Comparison of ENCODE assay signal across 8 cellular contexts in genomic region chr6:31128093-31128676, GRCh38. TPM values are rescaled to one million over a fixed set of nuclear protein-coding genes. Genes with fewer than 3 reads are reported as not detected.
DNase-seq lines count a peak whose midpoint lies in the region; ATAC-seq and TF ChIP-seq lines count a peak whose summit lies in the region.

No MANE protein-coding gene starts in this region.

- DNase-seq in NCI-H345 (lab: John Stamatoyannopoulos, UW) (peak; percentile 50), epithelial cell of proximal tubule (ENCODE audit: low read depth) (no peak), neuronal stem cell (ENCODE audit: low spot score) (peak; percentile 57), testis (peak; percentile 86)
- peak; percentile 23 to 59 (median 40) for DNase-seq in activated CD8-positive, alpha-beta memory T cell treated with anti-CD3 and anti-CD28 coated beads for 48 hours (ENCODE audit: low read depth in 2 of 3, low spot score in 2 of 3)

- no peak overlapping the region for H3K4me2 ChIP-seq in neuronal stem cell (ENCODE audit: insufficient read depth, low read length, poor library complexity, severe bottlenecking)

- H3K4me1 ChIP-seq in neuronal stem cell (ENCODE audit: control insufficient read depth in 2 of 2, insufficient read depth in 1 of 2, low read depth in 1 of 2, low read length in 2 of 2) (peaks cover 3 to 14% of the 10 kb centered on the region in 2 donors), testis (peaks cover 2% of the 10 kb centered on the region)

- H3K27me3 ChIP-seq in neuronal stem cell (ENCODE audit: control insufficient read depth in 3 of 3, insufficient read depth in 3 of 3, low read depth in 1 of 3, low read length in 3 of 3) (peaks cover 0 to 25% (median 0%) of the 10 kb centered on the region in 3 experiments), testis (no peaks in the 10 kb centered on the region)

- no peak overlapping the region for H2AFZ ChIP-seq in neuronal stem cell (ENCODE audit: low read length)

- H2AK5ac ChIP-seq in neuronal stem cell (ENCODE audit: low read depth, low read length) = no peak overlapping the region

- H3K36me3 ChIP-seq in neuronal stem cell (replicated peaks in 1 of 2; ENCODE audit: control insufficient read depth in 2 of 2, insufficient read depth in 2 of 2, low read length in 2 of 2) = no peaks in the 10 kb centered on the region
- no peaks in the 10 kb centered on the region for H3K36me3 ChIP-seq in testis (ENCODE audit: low read depth, missing control alignments)

- H3K9me3 ChIP-seq in neuronal stem cell (replicated peaks in 1 of 2; ENCODE audit: control insufficient read depth in 2 of 2, insufficient read depth in 1 of 2, low read depth in 1 of 2, low read length in 2 of 2) = no peaks in the 10 kb centered on the region
- H3K9me3 ChIP-seq in testis = no peaks in the 10 kb centered on the region

- H3K14ac ChIP-seq in neuronal stem cell (ENCODE audit: low read length) = no peak overlapping the region

- H2BK12ac ChIP-seq in neuronal stem cell (ENCODE audit: low read length) = no peak overlapping the region

- no CpG with 5 or more reads among the region's 8 CpGs for WGBS in neuronal stem cell (ENCODE audit: extremely low coverage in 2 of 2, insufficient read length in 2 of 2, insufficient replicate concordance in 1 of 2), 2 donors
- 12 to 37% methylated on average over 8 of the region's 8 CpGs for WGBS in testis, 2 donors

- no peak overlapping the region for H2BK120ac ChIP-seq in neuronal stem cell (ENCODE audit: low read depth, low read length)

- TF ChIP-seq POLR2A in testis (IDR thresholded peaks at IDR 0.05) = no peak

- no peak overlapping the region for H4K91ac ChIP-seq in neuronal stem cell (ENCODE audit: low read depth, low read length, poor library complexity)

- H3K4me3 ChIP-seq in epithelial cell of proximal tubule (ENCODE audit: low read depth, low read length) (no peak overlapping the region), neuronal stem cell (ENCODE audit: low read length in 2 of 2) (no peak overlapping the region), testis (no peak overlapping the region)

- H3K23ac ChIP-seq in neuronal stem cell (ENCODE audit: low read depth, low read length, poor library complexity) = no peak overlapping the region

- no peak overlapping the region for H3K9ac ChIP-seq in neuronal stem cell (ENCODE audit: low read depth, low read length, poor library complexity)

- no peaks in the 10 kb centered on the region for H3K79me1 ChIP-seq in neuronal stem cell (ENCODE audit: low read depth, low read length)

- H3K27ac ChIP-seq in 22Rv1 (no peak overlapping the region), neuronal stem cell (replicated peaks; ENCODE audit: low read length) (no peak overlapping the region), testis (no peak overlapping the region)

- no peak overlapping the region for H2BK15ac ChIP-seq in neuronal stem cell (ENCODE audit: low read length)

- intact Hi-C loops in testis (cut with DNase I; ENCODE audit: low total_unique reads) = no loop called here

- no peak overlapping the region for H4K8ac ChIP-seq in neuronal stem cell (ENCODE audit: low read depth, low read length)

- no peak overlapping the region for H2BK5ac ChIP-seq in neuronal stem cell (ENCODE audit: low read length)

- no peak overlapping the region for H3K18ac ChIP-seq in neuronal stem cell (ENCODE audit: low read length)

- ATAC-seq in GM21390 (IDR thresholded peaks at IDR 0.05; ENCODE audit: unreplicated experiment) = no peak

- TF ChIP-seq CTCF in 22Rv1 (IDR thresholded peaks at IDR 0.05) = peak; percentile 94
- peak; percentile 93 for TF ChIP-seq CTCF in GM12873 (IDR thresholded peaks at IDR 0.05; ENCODE audit: insufficient read depth, low read depth, low read length, missing control alignments)
- peak; percentile 83 for TF ChIP-seq CTCF in epithelial cell of proximal tubule (conservative IDR thresholded peaks at IDR 0.05; ENCODE audit: low read depth, low read length)
- peak; percentile 48 to 77 (median 67) for TF ChIP-seq CTCF in testis (IDR thresholded peaks at IDR 0.05)

- no peak overlapping the region for H3K4ac ChIP-seq in neuronal stem cell (ENCODE audit: low read length)

RNA-seq across cellular contexts. Expression of gene CDSN, which starts 7.9 kb away (rescaled TPM):
- total RNA-seq in epithelial cell of proximal tubule (not detected in 2 replicates), testis (under 1 TPM in 1 of 2 donors, not detected in 1; 0.06 TPM)
- polyA plus RNA-seq in neuronal stem cell (2013, experiment 1 of 2) = not detected
- polyA plus RNA-seq in neuronal stem cell (2013, experiment 2 of 2) = not detected
- 0.32 TPM for polyA plus RNA-seq in testis (ENCODE audit: insufficient read depth, low read depth, low replicate concordance)

RNA-seq across cellular contexts. Expression of gene PSORS1C2, which starts 10.7 kb away (rescaled TPM):
- total RNA-seq in epithelial cell of proximal tubule = not detected in 2 replicates
- 0.04 TPM for polyA plus RNA-seq in neuronal stem cell (2013, experiment 1 of 2)
- polyA plus RNA-seq in neuronal stem cell (2013, experiment 2 of 2) = 0.03 TPM
- total RNA-seq in testis = not detected
- polyA plus RNA-seq in testis (ENCODE audit: insufficient read depth, low read depth, low replicate concordance) = not detected

RNA-seq across cellular contexts. Expression of gene PSORS1C1, which starts 13.6 kb away (rescaled TPM):
- 1.1 and 2.8 TPM in 2 replicates for total RNA-seq in epithelial cell of proximal tubule
- polyA plus RNA-seq in neuronal stem cell (2013, experiment 1 of 2) = not detected
- not detected for polyA plus RNA-seq in neuronal stem cell (2013, experiment 2 of 2)
- 10 to 100 TPM; 28.0 to 32.7 TPM for total RNA-seq in testis
- 126 TPM for polyA plus RNA-seq in testis (ENCODE audit: insufficient read depth, low read depth, low replicate concordance)

RNA-seq across cellular contexts. Expression of gene C6orf15, which starts 15.8 kb away (rescaled TPM):
- total RNA-seq in epithelial cell of proximal tubule = 0.29 and 0.43 TPM in 2 replicates
- not detected for polyA plus RNA-seq in neuronal stem cell (2013, experiment 1 of 2)
- polyA plus RNA-seq in neuronal stem cell (2013, experiment 2 of 2) = not detected
- not detected for total RNA-seq in testis
- not detected for polyA plus RNA-seq in testis (ENCODE audit: insufficient read depth, low read depth, low replicate concordance)

RNA-seq across cellular contexts. Expression of gene CCHCR1, which starts 29.4 kb away (rescaled TPM):
- total RNA-seq in epithelial cell of proximal tubule = 23.2 and 28.2 TPM in 2 replicates
- polyA plus RNA-seq in neuronal stem cell (2013, experiment 1 of 2) = 23.5 TPM
- 21.1 TPM for polyA plus RNA-seq in neuronal stem cell (2013, experiment 2 of 2)
- 10 to 100 TPM; 86.4 to 93.2 TPM for total RNA-seq in testis
- polyA plus RNA-seq in testis (ENCODE audit: insufficient read depth, low read depth, low replicate concordance) = 174 TPM
